Comparison of ENCODE assay signal across 1 cellular context in genomic region chr2:218755567-218756404, GRCh38.
TF ChIP-seq lines count a peak whose summit lies in the region.

No MANE protein-coding gene starts in this region.

TF ChIP-seq in HepG2, 621 proteins besides CTCF, POLR2A, EP300 and RAD21 (continued from another document and continues in another):
- TF ChIP-seq ZBED4 (CRISPR knock-in tag; IDR thresholded peaks at IDR 0.05; ENCODE audit: borderline replicate concordance) = peak; percentile 93
- TF ChIP-seq ZNF670 (CRISPR knock-in tag; IDR thresholded peaks at IDR 0.05; ENCODE audit: borderline replicate concordance) = peak; percentile 95
- TF ChIP-seq ZFP36 (IDR thresholded peaks at IDR 0.05; ENCODE audit: borderline replicate concordance, low read depth, low read length, partially characterized antibody) = no peak
- peak; percentile 34; the same call in 1 of the 2 replicates for TF ChIP-seq ZSCAN21 (CRISPR knock-in tag; IDR thresholded peaks at IDR 0.05; ENCODE audit: borderline replicate concordance)
- TF ChIP-seq ZBTB7B (CRISPR knock-in tag; IDR thresholded peaks at IDR 0.05) = peak; percentile 98
- peak; percentile 60; the same call in 1 of the 2 replicates for TF ChIP-seq CHD2 (IDR thresholded peaks at IDR 0.05; ENCODE audit: low read depth, low read length)
- TF ChIP-seq CEBPG (CRISPR knock-in tag; IDR thresholded peaks at IDR 0.05) = peak; percentile 93
- 0 out of 2 replicates have a peak, but pooled peaks have one; percentile 21 for TF ChIP-seq ZNF678 (CRISPR knock-in tag; IDR thresholded peaks at IDR 0.05)
- no peak for TF ChIP-seq ELK4 (CRISPR knock-in tag; IDR thresholded peaks at IDR 0.05; ENCODE audit: borderline replicate concordance)
- no peak for TF ChIP-seq ATAD3A (CRISPR knock-in tag; IDR thresholded peaks at IDR 0.05)
- TF ChIP-seq HNF4G (IDR thresholded peaks at IDR 0.05; ENCODE audit: borderline replicate concordance, low read depth, low read length) = peak; percentile 100
- peak; percentile 100 for TF ChIP-seq HNF4G (CRISPR knock-in tag; IDR thresholded peaks at IDR 0.05; ENCODE audit: borderline replicate concordance, low read depth)
- TF ChIP-seq EEA1 (CRISPR knock-in tag; IDR thresholded peaks at IDR 0.05; ENCODE audit: borderline replicate concordance) = no peak
- no peak for TF ChIP-seq GABPA (IDR thresholded peaks at IDR 0.05; ENCODE audit: low read depth, low read length)
- no peak; the same call in 1 of the 2 replicates for TF ChIP-seq GABPA (CRISPR knock-in tag; IDR thresholded peaks at IDR 0.05; ENCODE audit: low read depth)
- TF ChIP-seq PCBP2 (optimal IDR thresholded peaks at IDR 0.05; ENCODE audit: low read depth, low read length, poor library complexity, severe bottlenecking) = peak; percentile 72
- TF ChIP-seq NFIB (CRISPR knock-in tag; IDR thresholded peaks at IDR 0.05; ENCODE audit: borderline replicate concordance) = peak; percentile 10; the same call in 1 of the 2 replicates
- no peak for TF ChIP-seq HNRNPK (IDR thresholded peaks at IDR 0.05; ENCODE audit: low read depth, low read length, poor library complexity, severe bottlenecking)
- TF ChIP-seq ZNF737 (CRISPR knock-in tag; IDR thresholded peaks at IDR 0.05; ENCODE audit: borderline replicate concordance) = no peak; the same call in 1 of the 2 replicates
- no peak; the same call in 1 of the 2 replicates for TF ChIP-seq ZNF672 (CRISPR knock-in tag; IDR thresholded peaks at IDR 0.05)
- TF ChIP-seq ZBTB42 (CRISPR knock-in tag; IDR thresholded peaks at IDR 0.05) = peak; percentile 75; the same call in 1 of the 2 replicates
- TF ChIP-seq JUND (CRISPR knock-in tag; IDR thresholded peaks at IDR 0.05) = peak; percentile 66
- TF ChIP-seq DR1 (CRISPR knock-in tag; IDR thresholded peaks at IDR 0.05) = peak; percentile 87
- peak; percentile 61; the same call in 1 of the 2 replicates for TF ChIP-seq ADNP (CRISPR knock-in tag; IDR thresholded peaks at IDR 0.05)
- TF ChIP-seq MYPOP (CRISPR knock-in tag; IDR thresholded peaks at IDR 0.05) = peak; percentile 93
- TF ChIP-seq SKI (IDR thresholded peaks at IDR 0.05; ENCODE audit: partially characterized antibody) = peak; percentile 97
- peak; percentile 85; the same call in 1 of the 2 replicates for TF ChIP-seq ZBTB34 (CRISPR knock-in tag; IDR thresholded peaks at IDR 0.05)
- TF ChIP-seq CREBL2 (CRISPR knock-in tag; IDR thresholded peaks at IDR 0.05; ENCODE audit: borderline replicate concordance) = no peak
- TF ChIP-seq ZFAT (CRISPR knock-in tag; conservative IDR thresholded peaks at IDR 0.05) = peak; percentile 83; the same call in 1 of the 2 replicates
- TF ChIP-seq ZNF33A (CRISPR knock-in tag; IDR thresholded peaks at IDR 0.05; ENCODE audit: borderline replicate concordance) = no peak
- no peak for TF ChIP-seq ZNF20 (CRISPR knock-in tag; IDR thresholded peaks at IDR 0.05)
- TF ChIP-seq PAF1 (CRISPR knock-in tag; IDR thresholded peaks at IDR 0.05) = no peak
- TF ChIP-seq PCBP1 (IDR thresholded peaks at IDR 0.05; ENCODE audit: borderline replicate concordance, low read depth, low read length) = no peak
- no peak for TF ChIP-seq GZF1 (CRISPR knock-in tag; IDR thresholded peaks at IDR 0.05)
- TF ChIP-seq CENPT (CRISPR knock-in tag; IDR thresholded peaks at IDR 0.05; ENCODE audit: low read depth) = no peak
- TF ChIP-seq SRF (IDR thresholded peaks at IDR 0.05; ENCODE audit: low read depth, low read length) = peak; percentile 91
- no peak for TF ChIP-seq ZNF333 (CRISPR knock-in tag; IDR thresholded peaks at IDR 0.05; ENCODE audit: borderline replicate concordance)
- TF ChIP-seq ZNF253 (CRISPR knock-in tag; IDR thresholded peaks at IDR 0.05; ENCODE audit: borderline replicate concordance) = no peak
- TF ChIP-seq NONO (IDR thresholded peaks at IDR 0.05) = no peak
- peak; percentile 90 for TF ChIP-seq NONO (CRISPR knock-in tag; conservative IDR thresholded peaks at IDR 0.05)
- TF ChIP-seq LRRFIP1 (CRISPR knock-in tag; conservative IDR thresholded peaks at IDR 0.05) = no peak
- no peak; the same call in 1 of the 2 replicates for TF ChIP-seq ZNF652 (CRISPR knock-in tag; IDR thresholded peaks at IDR 0.05; ENCODE audit: borderline replicate concordance, low read depth)
- TF ChIP-seq HOXA3 (CRISPR knock-in tag; IDR thresholded peaks at IDR 0.05) = peak; percentile 97
- no peak for TF ChIP-seq PLSCR1 (CRISPR knock-in tag; IDR thresholded peaks at IDR 0.05; ENCODE audit: borderline replicate concordance)
- no peak for TF ChIP-seq PLRG1 (conservative IDR thresholded peaks at IDR 0.05)
- TF ChIP-seq ZBTB38 (CRISPR knock-in tag; IDR thresholded peaks at IDR 0.05) = peak; percentile 69
- TF ChIP-seq KAT2B (IDR thresholded peaks at IDR 0.05; ENCODE audit: borderline replicate concordance, low read depth, low read length) = no peak
- no peak for TF ChIP-seq AGO1 (IDR thresholded peaks at IDR 0.05; ENCODE audit: low read depth, low read length, poor library complexity, severe bottlenecking)
- peak; percentile 92 for TF ChIP-seq ZBTB43 (CRISPR knock-in tag; conservative IDR thresholded peaks at IDR 0.05)
- no peak for TF ChIP-seq SUZ12 (IDR thresholded peaks at IDR 0.05; ENCODE audit: low read depth, low read length)
- TF ChIP-seq CAMTA2 (CRISPR knock-in tag; IDR thresholded peaks at IDR 0.05; ENCODE audit: borderline replicate concordance) = no peak
- peak; percentile 97 for TF ChIP-seq ZBTB20 (CRISPR knock-in tag; IDR thresholded peaks at IDR 0.05; ENCODE audit: borderline replicate concordance, low read depth)
- no peak for TF ChIP-seq NPAS2 (CRISPR knock-in tag; IDR thresholded peaks at IDR 0.05; ENCODE audit: borderline replicate concordance)
- TF ChIP-seq KDM5B (CRISPR knock-in tag; IDR thresholded peaks at IDR 0.05; ENCODE audit: borderline replicate concordance) = peak; percentile 58; the same call in 1 of the 2 replicates
- TF ChIP-seq ARID2 (CRISPR knock-in tag; IDR thresholded peaks at IDR 0.05; ENCODE audit: borderline replicate concordance) = no peak
- peak; percentile 94 for TF ChIP-seq SOX5 (CRISPR knock-in tag; IDR thresholded peaks at IDR 0.05; ENCODE audit: borderline replicate concordance)
- peak; percentile 91; the same call in 1 of the 2 replicates for TF ChIP-seq ZNF766 (CRISPR knock-in tag; IDR thresholded peaks at IDR 0.05; ENCODE audit: borderline replicate concordance)
- TF ChIP-seq ZFP1 (CRISPR knock-in tag; IDR thresholded peaks at IDR 0.05) = peak; percentile 88
- peak; percentile 91 for TF ChIP-seq NFKBIZ (CRISPR knock-in tag; IDR thresholded peaks at IDR 0.05)
- peak; percentile 96 for TF ChIP-seq ZNF331 (CRISPR knock-in tag; IDR thresholded peaks at IDR 0.05)
- peak; percentile 73; the same call in 1 of the 2 replicates for TF ChIP-seq YEATS2 (CRISPR knock-in tag; IDR thresholded peaks at IDR 0.05; ENCODE audit: borderline replicate concordance)
- TF ChIP-seq ZNF589 (CRISPR knock-in tag; conservative IDR thresholded peaks at IDR 0.05) = 0 out of 2 replicates have a peak, but pooled peaks have one; percentile 52
- TF ChIP-seq ATF5 (CRISPR knock-in tag; IDR thresholded peaks at IDR 0.05; ENCODE audit: low read depth) = no peak
